24 cellular contexts compared by ENCODE assay signal in the genomic region with DNA sequence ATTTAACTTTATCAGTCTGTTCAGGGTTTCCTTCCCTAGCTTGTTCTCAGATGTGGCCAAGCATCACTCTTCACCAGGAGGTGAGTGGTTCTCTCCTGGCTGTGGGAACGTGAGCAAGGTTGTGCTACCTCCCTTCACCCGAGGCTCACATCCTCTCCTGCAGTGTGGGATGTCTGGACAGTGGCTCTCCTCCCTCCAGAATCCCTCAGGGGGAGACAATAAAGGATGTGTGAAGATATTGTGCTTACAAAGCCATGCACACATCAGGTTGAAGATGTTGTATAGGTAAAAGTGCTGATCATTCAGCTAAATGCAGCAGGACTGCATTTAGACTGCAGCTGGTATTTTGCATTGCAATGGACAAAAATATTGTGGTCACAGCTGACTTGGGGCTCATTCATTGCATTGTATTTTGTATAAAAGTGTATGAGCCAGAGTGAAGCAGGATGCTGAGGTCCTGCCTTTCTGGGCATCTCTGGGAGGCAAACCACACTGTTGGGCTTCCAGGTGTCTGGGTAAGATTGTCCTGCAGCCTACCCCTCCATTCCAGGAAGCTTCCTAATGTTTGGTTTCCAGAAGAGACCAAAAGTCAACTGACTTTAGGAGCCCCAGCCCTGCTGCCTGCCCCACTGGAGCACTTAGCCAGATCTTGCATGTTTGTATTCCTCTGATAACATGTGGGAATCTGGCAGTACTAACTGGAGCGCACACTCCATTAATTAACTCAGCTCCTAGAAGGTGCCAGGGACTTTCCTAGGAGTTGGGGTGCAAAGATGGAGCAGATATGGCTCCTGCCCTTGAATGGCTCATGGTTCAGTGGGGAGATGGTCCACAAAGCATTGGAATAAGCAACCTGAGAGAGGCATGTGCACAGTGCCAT.
DNase-seq lines count a peak whose midpoint lies in the region; ATAC-seq and TF ChIP-seq lines count a peak whose summit lies in the region.
"Had no signal": no experiment of that assay in that cellular context is flagged by ENCODE, and none has a peak within 500 bp of the region (broad histone marks: within the 10 kb centered on the region; RNA-seq: fewer than 3 reads in every experiment).

No MANE protein-coding gene starts in this region.

- no peaks in the 10 kb centered on the region for H3K9me2 ChIP-seq in OCI-LY7 (ENCODE audit: insufficient read depth, low read length)

- H2AFZ ChIP-seq in OCI-LY7 (ENCODE audit: low read length) (no peak overlapping the region; the same call in 1 of the 2 replicates), smooth muscle cell (ENCODE audit: low read depth) (no peak overlapping the region)
- H2AFZ ChIP-seq: hepatocyte had no signal

- peak overlapping the region; percentile 29 for H3K4me3 ChIP-seq in OCI-LY7 (ENCODE audit: low read depth, low read length, poor library complexity, severe bottlenecking)
- H3K4me3 ChIP-seq in smooth muscle cell: no peak overlapping the region
- H3K4me3 ChIP-seq: HAP-1, hepatocyte, mucosa of descending colon had no signal

- no peaks in the 10 kb centered on the region for H3K36me3 ChIP-seq in OCI-LY7 (ENCODE audit: insufficient read depth, low read length)
- H3K36me3 ChIP-seq in smooth muscle cell (ENCODE audit: low read depth): no peaks in the 10 kb centered on the region
- H3K36me3 ChIP-seq: HAP-1 had no signal

- H3K27ac ChIP-seq in OCI-LY7 (ENCODE audit: low read depth, low read length, poor library complexity, severe bottlenecking) (peak overlapping the region; percentile 90), smooth muscle cell (ENCODE audit: low read depth) (no peak overlapping the region)
- H3K27ac ChIP-seq: hepatocyte, RWPE1 had no signal

- H3K79me2 ChIP-seq in OCI-LY7 (ENCODE audit: insufficient read depth, low read depth, low read length) (no peaks in the 10 kb centered on the region), smooth muscle cell (ENCODE audit: low read depth) (no peaks in the 10 kb centered on the region)
- H3K79me2 ChIP-seq: hepatocyte had no signal

- no peak overlapping the region for H3K4me3 Mint-ChIP-seq in activated CD4-positive, alpha-beta memory T cell treated with anti-CD3 and anti-CD28 coated beads, Interleukin-2, amount 10 ng/mL, durations not matched to agents 7 days and 5 days
- no peak overlapping the region for H3K4me3 Mint-ChIP-seq in activated CD4-positive, alpha-beta memory T cell treated with anti-CD3 and anti-CD28 coated beads for 36 hours
- H3K4me3 Mint-ChIP-seq: activated T-cell treated with anti-CD3 and anti-CD28 coated beads, Interleukin-2, amount 50 U/mL, for 24 hours; B cell; immature natural killer cell; WTC11 had no signal

- no peaks in the 10 kb centered on the region for H3K36me3 Mint-ChIP-seq in activated CD4-positive, alpha-beta memory T cell treated with anti-CD3 and anti-CD28 coated beads, Interleukin-2, amount 10 ng/mL, durations not matched to agents 7 days and 5 days (ENCODE audit: low read depth)
- H3K36me3 Mint-ChIP-seq in activated CD4-positive, alpha-beta memory T cell treated with anti-CD3 and anti-CD28 coated beads for 36 hours: no peaks in the 10 kb centered on the region
- H3K36me3 Mint-ChIP-seq: IgD-negative memory B cell, immature natural killer cell, WTC11 had no signal

- no peaks in the 10 kb centered on the region for H3K4me1 Mint-ChIP-seq in activated CD4-positive, alpha-beta memory T cell treated with anti-CD3 and anti-CD28 coated beads, Interleukin-2, amount 10 ng/mL, durations not matched to agents 7 days and 5 days
- peaks cover 5% of the 10 kb centered on the region for H3K4me1 Mint-ChIP-seq in activated CD4-positive, alpha-beta memory T cell treated with anti-CD3 and anti-CD28 coated beads for 36 hours (ENCODE audit: low read depth)

- no peak for ATAC-seq in GM21423 (IDR thresholded peaks at IDR 0.05; ENCODE audit: unreplicated experiment)
- ATAC-seq: stimulated activated naive CD8-positive, alpha-beta T cell treated with anti-CD3 and anti-CD28 coated beads, Interleukin-15, Interleukin-2, amounts not matched to agents 100 U/mL and 50 U/mL, for 24 hours; WTC11 had no signal

- DNase-seq in activated CD4-positive, alpha-beta memory T cell treated with anti-CD3 and anti-CD28 coated beads, Interleukin-2, amount 10 ng/mL, durations not matched to agents 7 days and 5 days: peak; percentile 9
- no peak for DNase-seq in activated CD4-positive, alpha-beta memory T cell treated with anti-CD3 and anti-CD28 coated beads for 36 hours
- DNase-seq in OCI-LY7 (ENCODE audit: low spot score) (peak; percentile 76), islet precursor cell (peak; percentile 29), smooth muscle cell (lab: John Stamatoyannopoulos, UW; ENCODE audit: unreplicated experiment) (no peak), RKO (ENCODE audit: low spot score) (no peak), GM13976 (ENCODE audit: low spot score) (no peak)
- DNase-seq: activated naive CD4-positive, alpha-beta T cell treated with Interleukin-2 at 50 U/mL for 16 hours; activated T-cell treated with anti-CD3 and anti-CD28 coated beads, Interleukin-2, amount 50 U/mL, for 24 hours; amygdala; immature natural killer cell; mucosa of descending colon; NCI-H1417 treated with DMSO at 0.1 percent for 48 hours; stimulated activated CD4-positive, alpha-beta T cell treated with anti-CD3 and anti-CD28 coated beads, Interleukin-4, amount 100 ng/mL, for 1 hour; stimulated activated naive CD8-positive, alpha-beta T cell treated with anti-CD3 and anti-CD28 coated beads, Interleukin-15, Interleukin-2, amounts not matched to agents 100 U/mL and 50 U/mL, for 24 hours; T1000 had no signal

- TF ChIP-seq CTCF in OCI-LY7 (conservative IDR thresholded peaks at IDR 0.05; ENCODE audit: low read length): no peak
- no peak for TF ChIP-seq CTCF in smooth muscle cell (IDR thresholded peaks at IDR 0.05; ENCODE audit: borderline replicate concordance, insufficient read depth, poor library complexity, severe bottlenecking)
- no peak for TF ChIP-seq CTCF in GM13976 (IDR thresholded peaks at IDR 0.05; ENCODE audit: borderline replicate concordance, control extremely low read depth, extremely low read depth, insufficient read depth, missing control alignments)

- no peaks in the 10 kb centered on the region for H3K27me3 ChIP-seq in smooth muscle cell (ENCODE audit: low read depth)
- H3K27me3 ChIP-seq: hepatocyte had no signal

- peak overlapping the region; percentile 85 for H3K4me2 ChIP-seq in OCI-LY7 (ENCODE audit: low read length)
- peak overlapping the region; percentile 2 for H3K4me2 ChIP-seq in smooth muscle cell

- in situ Hi-C loops in GM13976 (cut with MboI; ENCODE audit: low sequenced_read_pairs, unreplicated experiment): no loop called here

- H3F3A ChIP-seq in smooth muscle cell (ENCODE audit: low read depth): peaks cover 6% of the 10 kb centered on the region

- no peak overlapping the region for H3K9ac ChIP-seq in smooth muscle cell (ENCODE audit: low read depth)

- 70% methylated on average over 3 of the region's 3 CpGs for WGBS in smooth muscle cell (ENCODE audit: low lambda C conversion rate)

- peaks cover 72% of the 10 kb centered on the region for H3K4me1 ChIP-seq in OCI-LY7 (ENCODE audit: insufficient read depth, low read length, poor library complexity, severe bottlenecking)
- H3K4me1 ChIP-seq in smooth muscle cell (ENCODE audit: low read depth): no peaks in the 10 kb centered on the region
- H3K4me1 ChIP-seq: Caco-2, HAP-1 had no signal

- no peak overlapping the region for H3K27ac Mint-ChIP-seq in activated CD4-positive, alpha-beta memory T cell treated with anti-CD3 and anti-CD28 coated beads, Interleukin-2, amount 10 ng/mL, durations not matched to agents 7 days and 5 days
- no peak overlapping the region for H3K27ac Mint-ChIP-seq in activated CD4-positive, alpha-beta memory T cell treated with anti-CD3 and anti-CD28 coated beads for 36 hours
- H3K27ac Mint-ChIP-seq: activated T-cell treated with anti-CD3 and anti-CD28 coated beads, Interleukin-2, amount 50 U/mL, for 24 hours; B cell; IgD-negative memory B cell; WTC11 had no signal

- H3K9me3 Mint-ChIP-seq in activated CD4-positive, alpha-beta memory T cell treated with anti-CD3 and anti-CD28 coated beads, Interleukin-2, amount 10 ng/mL, durations not matched to agents 7 days and 5 days: no peaks in the 10 kb centered on the region
- H3K9me3 Mint-ChIP-seq in activated CD4-positive, alpha-beta memory T cell treated with anti-CD3 and anti-CD28 coated beads for 36 hours: no peaks in the 10 kb centered on the region
- H3K9me3 Mint-ChIP-seq: activated T-cell treated with anti-CD3 and anti-CD28 coated beads, Interleukin-2, amount 50 U/mL, for 24 hours had no signal

- intact Hi-C loops in activated CD4-positive, alpha-beta memory T cell treated with anti-CD3 and anti-CD28 coated beads for 36 hours (cut with micrococcal nuclease): no loop called here
- intact Hi-C loops in OCI-LY7 (cut with micrococcal nuclease; ENCODE audit: unreplicated experiment): no loop called here

- H3K9me3 ChIP-seq in OCI-LY7 (ENCODE audit: low read length) (no peaks in the 10 kb centered on the region), smooth muscle cell (replicated peaks; ENCODE audit: low read depth) (no peaks in the 10 kb centered on the region)
- H3K9me3 ChIP-seq: Caco-2, HAP-1, mucosa of descending colon had no signal

- no TSS peak for BruUV-seq in OCI-LY7 (replicated peaks; lab: Mats Ljungman, UMichigan)

- CTCF ChIA-PET in activated CD4-positive, alpha-beta memory T cell treated with anti-CD3 and anti-CD28 coated beads, Interleukin-2, amount 10 ng/mL, durations not matched to agents 7 days and 5 days (lab: Charles Lee): no interaction called here
- CTCF ChIA-PET in activated CD4-positive, alpha-beta memory T cell treated with anti-CD3 and anti-CD28 coated beads for 36 hours (lab: Charles Lee): no interaction called here
- CTCF ChIA-PET in OCI-LY7 (lab: Charles Lee; ENCODE audit: unreplicated experiment): interaction anchor here (0.8 to 1.0 kb wide), 3 partner anchors 9 to 44 kb away, joined by 3 to 4 read pairs (median 4); no protein-coding TSS in a partner anchor

- POLR2A ChIA-PET in activated CD4-positive, alpha-beta memory T cell treated with anti-CD3 and anti-CD28 coated beads, Interleukin-2, amount 10 ng/mL, durations not matched to agents 7 days and 5 days (lab: Charles Lee): no interaction called here
- POLR2A ChIA-PET in activated CD4-positive, alpha-beta memory T cell treated with anti-CD3 and anti-CD28 coated beads for 36 hours (lab: Charles Lee): no interaction called here
- POLR2A ChIA-PET in OCI-LY7 (lab: Charles Lee): interaction anchor here (0.6 to 4.1 kb wide), 19 partner anchors 10 to 1176 kb away, joined by 3 to 31 read pairs (median 4); no protein-coding TSS in a partner anchor

- peaks cover 2% of the 10 kb centered on the region for H3K27me3 Mint-ChIP-seq in activated CD4-positive, alpha-beta memory T cell treated with anti-CD3 and anti-CD28 coated beads, Interleukin-2, amount 10 ng/mL, durations not matched to agents 7 days and 5 days
- H3K27me3 Mint-ChIP-seq in activated CD4-positive, alpha-beta memory T cell treated with anti-CD3 and anti-CD28 coated beads for 36 hours: peaks cover 5% of the 10 kb centered on the region

- no peaks in the 10 kb centered on the region for H4K20me1 ChIP-seq in OCI-LY7 (ENCODE audit: insufficient read depth, low read length)
- H4K20me1 ChIP-seq in smooth muscle cell (ENCODE audit: low read depth): no peaks in the 10 kb centered on the region

Comparison
In these comparisons a context has a peak if more than half of its experiments do, and no peak if none do; other contexts are left out.
1. DNase-seq: peak in activated CD4-positive, alpha-beta memory T cell treated with anti-CD3 and anti-CD28 coated beads, Interleukin-2, amount 10 ng/mL, durations not matched to agents 7 days and 5 days (single experiment), OCI-LY7 (single experiment) and islet precursor cell (single experiment); none in activated CD4-positive, alpha-beta memory T cell treated with anti-CD3 and anti-CD28 coated beads for 36 hours (single experiment), smooth muscle cell (single experiment), RKO (single experiment) and GM13976 (single experiment).